In the genomic region with DNA sequence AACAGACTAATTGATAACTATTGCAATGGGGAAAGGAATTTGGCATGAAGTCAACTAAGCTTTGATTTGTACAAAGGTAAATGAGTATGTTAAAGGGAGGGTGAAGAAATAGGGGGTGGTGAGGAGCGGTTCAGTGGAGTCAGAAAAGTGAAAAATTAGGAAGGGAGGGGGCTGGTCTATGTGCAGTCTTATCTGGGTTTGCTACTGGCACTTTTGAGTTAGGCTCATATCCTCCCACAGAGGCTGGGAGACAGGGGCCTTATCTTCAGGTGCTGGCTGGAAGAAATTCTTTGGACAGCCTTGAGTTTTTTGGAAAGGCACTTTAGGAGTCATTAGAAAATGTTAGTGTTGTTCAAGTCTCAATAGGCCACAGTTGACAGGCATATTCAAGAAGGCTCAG, we compare ENCODE assay signal across 26 cellular contexts.
"Had no signal": no experiment of that assay in that cellular context is flagged by ENCODE, and none has a peak within 500 bp of the region (broad histone marks: within the 10 kb centered on the region; RNA-seq: fewer than 3 reads in every experiment).

No MANE protein-coding gene starts in this region.

- H3K4me1 ChIP-seq: stomach, suprapubic skin, testis, thyroid gland, tibial artery, tibial nerve, transverse colon, upper lobe of left lung, upper lobe of right lung, vagina had no signal

- ATAC-seq: stimulated activated effector memory CD8-positive, alpha-beta T cell treated with anti-CD3 and anti-CD28 coated beads, Interleukin-12 subunit alpha, Interleukin-12 subunit beta, amount 100 ng/mL, for 72 hours; stimulated activated memory B cell treated with anti-CD40 and anti-IgM and Interleukin-4, amounts not matched to agents 10 μg/mL and 1 μg/mL and 100 μg/mL, for 72 hours; stimulated activated naive B cell treated with anti-CD40 and anti-IgM and Interleukin-4, amounts not matched to agents 10 μg/mL and 1 μg/mL and 100 μg/mL, for 72 hours; stimulated activated naive CD8-positive, alpha-beta T cell treated with anti-CD3 and anti-CD28 coated beads, Interleukin-15, amount 100 ng/mL, for 72 hours; stimulated activated naive CD8-positive, alpha-beta T cell treated with anti-CD3 and anti-CD28 coated beads, Interleukin-15, Interleukin-2, amounts not matched to agents 100 U/mL and 50 U/mL, for 24 hours; upper lobe of right lung had no signal

- FAIRE-seq: urothelium cell line had no signal

- H3K27ac ChIP-seq: stomach, suprapubic skin, testis, thoracic aorta, thyroid gland, tibial artery, tibial nerve, transverse colon, upper lobe of left lung, upper lobe of right lung, vagina had no signal

- H3K4me3 ChIP-seq: stomach, suprapubic skin, testis, thoracic aorta, thyroid gland, tibial artery, tibial nerve, transverse colon, upper lobe of left lung, upper lobe of right lung, vagina had no signal

- H3K9me3 ChIP-seq: testis, thyroid gland had no signal

- DNase-seq: stimulated activated CD4-positive, alpha-beta T cell treated with anti-CD3 and anti-CD28 coated beads, Interleukin-2, amount 100 ng/mL, for 48 hours; stimulated activated CD4-positive, alpha-beta T cell treated with anti-CD3 and anti-CD28 coated beads, Interleukin-4, amount 100 ng/mL, for 1 hour; stimulated activated CD4-positive, alpha-beta T cell treated with anti-CD3 and anti-CD28 coated beads, Interleukin-4, amount 100 ng/mL, for 24 hours; stimulated activated CD4-positive, alpha-beta T cell treated with anti-CD3 and anti-CD28 coated beads, Interleukin-4, amount 100 ng/mL, for 4 hours; stimulated activated CD8-positive, alpha-beta memory T cell treated with anti-CD3 and anti-CD28 coated beads, Interleukin-4, amount 100 ng/mL, for 48 hours; stimulated activated naive B cell treated with anti-CD40 and anti-IgM and Interleukin-4, amounts not matched to agents 10 μg/mL and 1 μg/mL and 100 μg/mL, for 72 hours; stimulated activated naive CD4-positive, alpha-beta T cell; stimulated activated naive CD4-positive, alpha-beta T cell treated with Interleukin-2 at 50 U/mL for 16 hours; stimulated activated naive CD8-positive, alpha-beta T cell treated with anti-CD3 and anti-CD28 coated beads, Interleukin-15, amount 100 ng/mL, for 72 hours; stimulated activated naive CD8-positive, alpha-beta T cell treated with anti-CD3 and anti-CD28 coated beads, Interleukin-15, Interleukin-2, amounts not matched to agents 100 U/mL and 50 U/mL, for 24 hours; stomach; substantia nigra; testis; thyroid gland; tibial artery; transverse colon; trophoblast cell; upper lobe of left lung; upper lobe of right lung had no signal

- H3K27me3 ChIP-seq: stomach, suprapubic skin, testis, thyroid gland, tibial artery, tibial nerve, transverse colon, upper lobe of left lung, upper lobe of right lung, vagina had no signal
